10 cellular contexts compared by ENCODE assay signal in genomic region chr12:65925626-65926025, GRCh38.
DNase-seq lines count a peak whose midpoint lies in the region; ATAC-seq and TF ChIP-seq lines count a peak whose summit lies in the region.
"Had no signal": no experiment of that assay in that cellular context is flagged by ENCODE, and none has a peak within 500 bp of the region (broad histone marks: within the 10 kb centered on the region; RNA-seq: fewer than 3 reads in every experiment).

No MANE protein-coding gene starts in this region.

- no CpG with 5 or more reads among the region's 6 CpGs for WGBS in mesendoderm (ENCODE audit: extremely low coverage, insufficient coverage, low lambda C conversion rate)

- H3K27me3 Mint-ChIP-seq in WTC11 (ENCODE audit: low read depth) = no peaks in the 10 kb centered on the region
- H3K27me3 Mint-ChIP-seq in glutamatergic neuron (ENCODE audit: unreplicated experiment) = no peaks in the 10 kb centered on the region

- H3K9ac ChIP-seq in mesendoderm (ENCODE audit: low read length) = no peak overlapping the region

- CTCF ChIA-PET in A673 (lab: Charles Lee) = interaction anchor here (1.0 kb wide), 1 partner anchor 244 kb away, joined by 3 read pairs; no protein-coding TSS in a partner anchor
- CTCF ChIA-PET in WTC11 (lab: Charles Lee) = interaction anchor here (0.9 kb wide), 1 partner anchor 10 kb away, joined by 4 read pairs; no protein-coding TSS in a partner anchor

- H3K18ac ChIP-seq in mesendoderm (ENCODE audit: low read length) = peak overlapping the region; percentile 39

- peaks cover 63% of the 10 kb centered on the region for H3K4me1 ChIP-seq in A673 (ENCODE audit: insufficient read depth, low read length, poor library complexity, severe bottlenecking)
- peaks cover 15% of the 10 kb centered on the region for H3K4me1 ChIP-seq in mesendoderm (ENCODE audit: control insufficient read depth, low read depth, low read length)

- H3K4me3 ChIP-seq in A673 (ENCODE audit: low read depth, low read length, poor library complexity, severe bottlenecking) (peak overlapping the region; percentile 8), mesendoderm (ENCODE audit: low read length) (no peak overlapping the region)

- H3K4me1 Mint-ChIP-seq in WTC11 (peaks cover 65% of the 10 kb centered on the region), glutamatergic neuron (ENCODE audit: low read depth, unreplicated experiment) (peaks cover 8% of the 10 kb centered on the region)

- intact Hi-C loops in A673 (cut with micrococcal nuclease; ENCODE audit: unreplicated experiment) = no loop called here

- POLR2A ChIA-PET in A673 (lab: Charles Lee; ENCODE audit: low non-redundant PET) = interaction anchor here (0.5 to 0.7 kb wide), 4 partner anchors 10 to 320 kb away, joined by 3 read pairs; no protein-coding TSS in a partner anchor
- POLR2A ChIA-PET in WTC11 (lab: Charles Lee) = interaction anchor here (0.6 kb wide), 1 partner anchor 97 kb away, joined by 4 read pairs; no protein-coding TSS in a partner anchor

- H3K36me3 Mint-ChIP-seq in WTC11 (peaks cover 13% of the 10 kb centered on the region), glutamatergic neuron (ENCODE audit: unreplicated experiment) (no peaks in the 10 kb centered on the region)

- H3K79me2 ChIP-seq in mesendoderm (ENCODE audit: control insufficient read depth, insufficient read depth, low read length) = no peaks in the 10 kb centered on the region

- no peak overlapping the region for H3K4ac ChIP-seq in mesendoderm (ENCODE audit: low read depth, low read length)

- H3K56ac ChIP-seq in mesendoderm (ENCODE audit: low read length) = no peak overlapping the region

- no peak overlapping the region for H3K4me2 ChIP-seq in mesendoderm (ENCODE audit: low read length)

- TF ChIP-seq CTCF in A673 (conservative IDR thresholded peaks at IDR 0.05; ENCODE audit: low read depth, low read length) (no peak), WTC11 (IDR thresholded peaks at IDR 0.05) (no peak), glutamatergic neuron (IDR thresholded peaks at IDR 0.05; ENCODE audit: partially characterized antibody, unreplicated experiment) (no peak)

- no peak overlapping the region for H2BK15ac ChIP-seq in mesendoderm (replicated peaks; ENCODE audit: low read depth)

- no peak overlapping the region for H4K8ac ChIP-seq in mesendoderm (ENCODE audit: low read depth, low read length)

- peak; percentile 85 for DNase-seq in A673 (ENCODE audit: low spot score)
- no peak for DNase-seq in WTC11 (ENCODE audit: low spot score)
- DNase-seq in mesendoderm = no peak
- DNase-seq in glutamatergic neuron = no peak
- DNase-seq in ACHN = no peak
- no peak for DNase-seq in effector CD4-positive, alpha-beta T cell
- DNase-seq: NCI-H1694 had no signal

- no peaks in the 10 kb centered on the region for H3K36me3 ChIP-seq in A673 (ENCODE audit: insufficient read depth, low read length, poor library complexity, severe bottlenecking)
- H3K36me3 ChIP-seq in mesendoderm (ENCODE audit: control insufficient read depth, insufficient read depth, low read length) = no peaks in the 10 kb centered on the region

- no peaks in the 10 kb centered on the region for H3K79me1 ChIP-seq in mesendoderm (ENCODE audit: low read length)

- no peak overlapping the region for H3K23ac ChIP-seq in mesendoderm (ENCODE audit: low read length)

- H3K27ac Mint-ChIP-seq in WTC11 = peak overlapping the region; percentile 73
- no peak overlapping the region for H3K27ac Mint-ChIP-seq in glutamatergic neuron (ENCODE audit: unreplicated experiment)

- in situ Hi-C loops in ACHN (cut with HindIII; ENCODE audit: low pct_ligation_motif_present, low pct_unique_long_range_greater_than_20kb, low sequenced_read_pairs) = no loop called here

- H2BK5ac ChIP-seq in mesendoderm (ENCODE audit: low read length) = no peak overlapping the region

- H3K9me3 Mint-ChIP-seq in WTC11 = no peaks in the 10 kb centered on the region
- H3K9me3 Mint-ChIP-seq in glutamatergic neuron (ENCODE audit: unreplicated experiment) = peaks cover 2% of the 10 kb centered on the region
- H3K9me3 Mint-ChIP-seq: stimulated activated naive CD8-positive, alpha-beta T cell treated with anti-CD3 and anti-CD28 coated beads, Interleukin-15, Interleukin-2, amounts not matched to agents 100 ng/mL and 50 ng/mL, for 24 hours had no signal

- ATAC-seq in HG03432 (IDR thresholded peaks at IDR 0.05; ENCODE audit: unreplicated experiment) = peak; percentile 49
- ATAC-seq in WTC11 = no peak
- ATAC-seq in esophagus mucosa = no peak

- H2AK5ac ChIP-seq in mesendoderm (ENCODE audit: low read length) = no peak overlapping the region

- H3K27ac ChIP-seq in A673 (ENCODE audit: low read depth, low read length, poor library complexity, severe bottlenecking) (peak overlapping the region; percentile 77), mesendoderm (ENCODE audit: low read depth, low read length) (peak overlapping the region; percentile 34)

- no peak overlapping the region for H2BK120ac ChIP-seq in mesendoderm (ENCODE audit: low read depth, low read length)

- BruUV-seq in A673 (replicated peaks; lab: Mats Ljungman, UMichigan) = TSS peak; percentile 55

- H3K27me3 ChIP-seq in A673 (replicated peaks; ENCODE audit: insufficient read depth, low read depth, low read length, poor library complexity) (no peaks in the 10 kb centered on the region), mesendoderm (ENCODE audit: insufficient read depth, low read length, poor library complexity) (no peaks in the 10 kb centered on the region)

- H3K4me3 Mint-ChIP-seq in WTC11 = peak overlapping the region; percentile 48
- H3K4me3 Mint-ChIP-seq in glutamatergic neuron (ENCODE audit: unreplicated experiment) = no peak overlapping the region
- H3K4me3 Mint-ChIP-seq: stimulated activated naive CD8-positive, alpha-beta T cell treated with anti-CD3 and anti-CD28 coated beads, Interleukin-15, Interleukin-2, amounts not matched to agents 100 ng/mL and 50 ng/mL, for 24 hours had no signal

- H4K5ac ChIP-seq in mesendoderm (ENCODE audit: low read length) = no peak overlapping the region

- H3K9me3 ChIP-seq in A673 (ENCODE audit: low read depth, low read length, poor library complexity, severe bottlenecking) = no peaks in the 10 kb centered on the region

TF ChIP-seq in WTC11, 78 proteins besides CTCF, POLR2A, EP300 and RAD21 (continues in another document):
- TF ChIP-seq ESRRA (CRISPR knock-in tag; IDR thresholded peaks at IDR 0.05; ENCODE audit: borderline replicate concordance) (no peak), ERG (CRISPR knock-in tag; IDR thresholded peaks at IDR 0.05) (no peak), MYBL2 (CRISPR knock-in tag; IDR thresholded peaks at IDR 0.05) (no peak), STAT6 (CRISPR knock-in tag; conservative IDR thresholded peaks at IDR 0.05; ENCODE audit: low read depth) (no peak)
